In genomic region chr17:35498429-35499178, GRCh38 we compare ENCODE assay signal across 16 cellular contexts. TPM values are rescaled to one million over a fixed set of nuclear protein-coding genes. Genes with fewer than 3 reads are reported as not detected.
DNase-seq lines count a peak whose midpoint lies in the region; ATAC-seq and TF ChIP-seq lines count a peak whose summit lies in the region.
"Had no signal": no experiment of that assay in that cellular context is flagged by ENCODE, and none has a peak within 500 bp of the region (broad histone marks: within the 10 kb centered on the region; RNA-seq: fewer than 3 reads in every experiment).

No MANE protein-coding gene starts in this region.

- H3K36me3 ChIP-seq in GM23338 (ENCODE audit: insufficient read depth): no peaks in the 10 kb centered on the region; the same call in 1 of the 2 replicates

- intact Hi-C loops in activated CD4-positive, alpha-beta T cell treated with anti-CD3 and anti-CD28 coated beads, Interleukin-2, amount 10 ng/mL, durations not matched to agents 24 days and 14 days (cut with micrococcal nuclease): no loop called here

- DNase-seq in activated CD4-positive, alpha-beta T cell treated with anti-CD3 and anti-CD28 coated beads, Interleukin-2, amount 10 ng/mL, durations not matched to agents 24 days and 14 days: peak; percentile 56
- DNase-seq in activated CD4-positive, alpha-beta T cell treated with anti-CD3 and anti-CD28 coated beads, Interleukin-2, amount 50 U/mL, for 48 hours: no peak
- DNase-seq in GM23338 (ENCODE audit: low spot score) (peak; percentile 22), coronary artery (ENCODE audit: low spot score) (no peak), GM03348 (ENCODE audit: low spot score) (no peak), NCI-H1048 (lab: John Stamatoyannopoulos, UW) (no peak)
- DNase-seq in natural killer cell treated with Interleukin-12 subunit alpha and Interleukin-12 subunit beta and Interleukin-15 and Interleukin-18, amount 100 ng/mL, for 72 hours (ENCODE audit: low spot score): no peak
- DNase-seq: activated CD8-positive, alpha-beta memory T cell treated with anti-CD3 and anti-CD28 coated beads for 24 hours; caudate nucleus; GDM1; NCI-H1694; NCI-H510A treated with DMSO at 0.1 percent for 48 hours; PC-3 had no signal

- H3K9me2 ChIP-seq in GM23338 (ENCODE audit: insufficient read depth): no peaks in the 10 kb centered on the region

- peaks cover 52% of the 10 kb centered on the region for H3K36me3 Mint-ChIP-seq in activated CD4-positive, alpha-beta T cell treated with anti-CD3 and anti-CD28 coated beads, Interleukin-2, amount 10 ng/mL, durations not matched to agents 24 days and 14 days (ENCODE audit: low read depth)
- peaks cover 7% of the 10 kb centered on the region for H3K36me3 Mint-ChIP-seq in GM23338 (ENCODE audit: low read depth)
- peaks cover 14% of the 10 kb centered on the region for H3K36me3 Mint-ChIP-seq in natural killer cell treated with Interleukin-12 subunit alpha and Interleukin-12 subunit beta and Interleukin-15 and Interleukin-18, amount 100 ng/mL, for 72 hours

- no peak overlapping the region for H3K27ac ChIP-seq in GM23338 (ENCODE audit: low read depth)
- H3K27ac ChIP-seq in coronary artery: no peak overlapping the region

- peaks cover 95% of the 10 kb centered on the region for H3K27me3 ChIP-seq in GM23338 (ENCODE audit: insufficient read depth)

- peak overlapping the region; percentile 21 for H3K27ac Mint-ChIP-seq in activated CD4-positive, alpha-beta T cell treated with anti-CD3 and anti-CD28 coated beads, Interleukin-2, amount 10 ng/mL, durations not matched to agents 24 days and 14 days
- no peak overlapping the region for H3K27ac Mint-ChIP-seq in GM23338
- H3K27ac Mint-ChIP-seq in natural killer cell treated with Interleukin-12 subunit alpha and Interleukin-12 subunit beta and Interleukin-15 and Interleukin-18, amount 100 ng/mL, for 72 hours: peak overlapping the region; percentile 30 to 86
- H3K27ac Mint-ChIP-seq: activated naive CD4-positive, alpha-beta T cell treated with anti-CD3 and anti-CD28 coated beads, Interleukin-2, amount 50 U/mL, for 72 hours had no signal

- peaks cover 10% of the 10 kb centered on the region for H3F3A ChIP-seq in GM23338 (replicated peaks; ENCODE audit: low read depth)

- ATAC-seq in GM23338: no peak
- ATAC-seq in natural killer cell treated with Interleukin-12 subunit alpha and Interleukin-12 subunit beta and Interleukin-15 and Interleukin-18, amount 100 ng/mL, for 72 hours: peak in 1 of 2 donors; percentile 28
- no peak for ATAC-seq in HG02642 (IDR thresholded peaks at IDR 0.05; ENCODE audit: poor library complexity, unreplicated experiment)
- ATAC-seq: PC-3 had no signal

- no peak overlapping the region for H2AFZ ChIP-seq in GM23338

- no peak overlapping the region for H3K4me3 Mint-ChIP-seq in activated CD4-positive, alpha-beta T cell treated with anti-CD3 and anti-CD28 coated beads, Interleukin-2, amount 10 ng/mL, durations not matched to agents 24 days and 14 days
- peak overlapping the region; percentile 40 for H3K4me3 Mint-ChIP-seq in GM23338
- no peak overlapping the region for H3K4me3 Mint-ChIP-seq in natural killer cell treated with Interleukin-12 subunit alpha and Interleukin-12 subunit beta and Interleukin-15 and Interleukin-18, amount 100 ng/mL, for 72 hours

- peaks cover 54% of the 10 kb centered on the region for H3K4me1 Mint-ChIP-seq in activated CD4-positive, alpha-beta T cell treated with anti-CD3 and anti-CD28 coated beads, Interleukin-2, amount 10 ng/mL, durations not matched to agents 24 days and 14 days
- H3K4me1 Mint-ChIP-seq in GM23338: peaks cover 34% of the 10 kb centered on the region
- H3K4me1 Mint-ChIP-seq in natural killer cell treated with Interleukin-12 subunit alpha and Interleukin-12 subunit beta and Interleukin-15 and Interleukin-18, amount 100 ng/mL, for 72 hours (ENCODE audit: low read depth in 2 of 2): peaks cover 59 to 67% of the 10 kb centered on the region in 2 donors

- H4K20me1 ChIP-seq in GM23338 (replicated peaks; ENCODE audit: insufficient read depth): peaks cover 16% of the 10 kb centered on the region

- no peaks in the 10 kb centered on the region for H3K27me3 Mint-ChIP-seq in activated CD4-positive, alpha-beta T cell treated with anti-CD3 and anti-CD28 coated beads, Interleukin-2, amount 10 ng/mL, durations not matched to agents 24 days and 14 days
- H3K27me3 Mint-ChIP-seq in GM23338 (ENCODE audit: insufficient read depth, low read depth, poor library complexity): peaks cover 76% of the 10 kb centered on the region
- no peaks in the 10 kb centered on the region for H3K27me3 Mint-ChIP-seq in natural killer cell treated with Interleukin-12 subunit alpha and Interleukin-12 subunit beta and Interleukin-15 and Interleukin-18, amount 100 ng/mL, for 72 hours

- H3K4me3 ChIP-seq in GM23338: peak overlapping the region; percentile 40; the same call in 1 of the 2 replicates
- H3K4me3 ChIP-seq in coronary artery: peak overlapping the region; percentile 42

- TF ChIP-seq CTCF in GM23338 (conservative IDR thresholded peaks at IDR 0.05; ENCODE audit: low read depth in 2 of 2) (no peak), coronary artery (IDR thresholded peaks at IDR 0.05) (no peak)

- no peaks in the 10 kb centered on the region for H3K9me3 Mint-ChIP-seq in activated CD4-positive, alpha-beta T cell treated with anti-CD3 and anti-CD28 coated beads, Interleukin-2, amount 10 ng/mL, durations not matched to agents 24 days and 14 days
- H3K9me3 Mint-ChIP-seq in GM23338: peaks cover 18% of the 10 kb centered on the region
- peaks cover 7% of the 10 kb centered on the region for H3K9me3 Mint-ChIP-seq in natural killer cell treated with Interleukin-12 subunit alpha and Interleukin-12 subunit beta and Interleukin-15 and Interleukin-18, amount 100 ng/mL, for 72 hours
- H3K9me3 Mint-ChIP-seq: activated naive CD4-positive, alpha-beta T cell treated with anti-CD3 and anti-CD28 coated beads, Interleukin-2, amount 50 U/mL, for 72 hours had no signal

- no peaks in the 10 kb centered on the region for H3K79me2 ChIP-seq in GM23338 (replicated peaks; ENCODE audit: insufficient read depth)

- H3K4me2 ChIP-seq in GM23338: peak overlapping the region; percentile 70; the same call in 1 of the 2 replicates

- H3K4me1 ChIP-seq in GM23338 (ENCODE audit: insufficient read depth): peaks cover 49% of the 10 kb centered on the region

TF ChIP-seq in GM23338, 12 proteins besides CTCF, POLR2A, EP300 and RAD21 (continues in another document):
- TF ChIP-seq ZNF331 (CRISPR knock-in tag; IDR thresholded peaks at IDR 0.05; ENCODE audit: low read depth) (no peak), ETS1 (IDR thresholded peaks at IDR 0.05) (no peak), ZNF114 (CRISPR knock-in tag; IDR thresholded peaks at IDR 0.05) (no peak)

RNA-seq across cellular contexts. Expression of gene SLFN12L, which starts 38.9 kb away (rescaled TPM):
- total RNA-seq in activated CD4-positive, alpha-beta T cell treated with anti-CD3 and anti-CD28 coated beads, Interleukin-2, amount 10 ng/mL, durations not matched to agents 24 days and 14 days: 43.1 and 44.8 TPM in 2 replicates
- total RNA-seq in GM23338 (2014; rRNA removed; shearing (Covaris generic)): not detected in 2 replicates
- polyA plus RNA-seq in GM23338 (2016; fragmentation: Nextera tagmentation; extraction: Ambion mirVana): not detected in 2 replicates
- 10 to 100 TPM; 40.2 to 83.7 TPM for total RNA-seq in natural killer cell treated with Interleukin-12 subunit alpha and Interleukin-12 subunit beta and Interleukin-15 and Interleukin-18, amount 100 ng/mL, for 72 hours
- total RNA-seq: A172, PC-3 had no signal

RNA-seq across cellular contexts. Expression of gene SLFN13, which starts 50.0 kb away (rescaled TPM):
- 34.5 and 36.8 TPM in 2 replicates for total RNA-seq in activated CD4-positive, alpha-beta T cell treated with anti-CD3 and anti-CD28 coated beads, Interleukin-2, amount 10 ng/mL, durations not matched to agents 24 days and 14 days
- total RNA-seq in GM23338 (2014; rRNA removed; shearing (Covaris generic)): 3.1 and 4.3 TPM in 2 replicates
- polyA plus RNA-seq in GM23338 (2016; fragmentation: Nextera tagmentation; extraction: Ambion mirVana): 1.0 and 1.3 TPM in 2 replicates
- 100 to 1,000 TPM; 213 to 343 TPM for total RNA-seq in natural killer cell treated with Interleukin-12 subunit alpha and Interleukin-12 subunit beta and Interleukin-15 and Interleukin-18, amount 100 ng/mL, for 72 hours

Comparison
In these comparisons a context has a peak if more than half of its experiments do, and no peak if none do; other contexts are left out.
1. DNase-seq: peak in activated CD4-positive, alpha-beta T cell treated with anti-CD3 and anti-CD28 coated beads, Interleukin-2, amount 10 ng/mL, durations not matched to agents 24 days and 14 days (single experiment) and GM23338 (single experiment); none in activated CD4-positive, alpha-beta T cell treated with anti-CD3 and anti-CD28 coated beads, Interleukin-2, amount 50 U/mL, for 48 hours (0 of 2), coronary artery (single experiment), natural killer cell treated with Interleukin-12 subunit alpha and Interleukin-12 subunit beta and Interleukin-15 and Interleukin-18, amount 100 ng/mL, for 72 hours (single experiment), GM03348 (single experiment) and NCI-H1048 (single experiment).
2. RNA of gene SLFN12L, which starts 38.9 kb away (total RNA-seq): 40.2 to 83.7 TPM in natural killer cell treated with Interleukin-12 subunit alpha and Interleukin-12 subunit beta and Interleukin-15 and Interleukin-18, amount 100 ng/mL, for 72 hours and 43.1 to 44.8 TPM in activated CD4-positive, alpha-beta T cell treated with anti-CD3 and anti-CD28 coated beads, Interleukin-2, amount 10 ng/mL, durations not matched to agents 24 days and 14 days; not detected in GM23338; every median in the first group is over 10 times any median in the second.